Comparison of ENCODE assay signal across 35 cellular contexts in the genomic region with DNA sequence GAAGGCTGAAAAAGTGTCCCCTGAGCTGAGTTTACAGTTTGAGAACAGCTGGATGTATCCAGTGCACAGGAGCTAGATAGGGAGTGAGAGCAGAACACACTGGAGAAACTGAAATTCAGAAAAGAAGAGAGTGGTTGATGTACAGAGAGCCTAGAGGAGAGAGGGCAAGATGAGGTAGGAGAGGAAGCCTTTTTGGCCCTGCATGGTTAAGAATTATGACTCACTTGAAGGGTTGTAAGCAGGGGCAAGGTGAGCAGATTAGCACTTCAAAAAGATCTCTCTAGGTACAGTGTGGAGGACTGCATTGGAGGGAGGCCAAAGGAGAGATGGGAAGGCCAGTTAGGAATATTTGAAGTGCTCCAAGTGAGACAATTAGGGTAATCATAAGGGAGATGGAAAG. TPM values are rescaled to one million over a fixed set of nuclear protein-coding genes. Genes with fewer than 3 reads are reported as not detected.
"Had no signal": no experiment of that assay in that cellular context is flagged by ENCODE, and none has a peak within 500 bp of the region (broad histone marks: within the 10 kb centered on the region; RNA-seq: fewer than 3 reads in every experiment).

No MANE protein-coding gene starts in this region.

- H3K36me3 Mint-ChIP-seq: activated CD4-positive, alpha-beta memory T cell treated with anti-CD3 and anti-CD28 coated beads for 36 hours; activated CD8-positive, alpha-beta memory T cell treated with anti-CD3 and anti-CD28 coated beads, Interleukin-2, amount 10 ng/mL, durations not matched to agents 7 days and 5 days; activated naive CD4-positive, alpha-beta T cell treated with anti-CD3 and anti-CD28 coated beads, Interleukin-2, amount 50 U/mL, for 24 hours; activated naive CD8-positive, alpha-beta T cell treated with anti-CD3 and anti-CD28 coated beads for 36 hours had no signal

- DNase-seq: activated CD4-positive, alpha-beta memory T cell treated with anti-CD3 and anti-CD28 coated beads for 36 hours; activated CD4-positive, alpha-beta T cell treated with anti-CD3 and anti-CD28 coated beads for 36 hours; activated CD4-positive, alpha-beta T cell treated with anti-CD3 and anti-CD28 coated beads, Interleukin-2, amount 10 ng/mL, durations not matched to agents 24 days and 14 days; activated CD4-positive, CD25-positive, alpha-beta regulatory T cell; activated CD4-positive, CD25-positive, alpha-beta regulatory T cell treated with anti-CD3 and anti-CD28 coated beads, Interleukin-2, amount 50 U/mL, for 72 hours; activated CD8-positive, alpha-beta memory T cell treated with anti-CD3 and anti-CD28 coated beads, Interleukin-2, amount 10 ng/mL, durations not matched to agents 7 days and 5 days; activated CD8-positive, alpha-beta memory T cell treated with anti-CD3 and anti-CD28 coated beads, Interleukin-2, amount 50 U/mL, for 4 hours; activated CD8-positive, alpha-beta T cell treated with anti-CD3 and anti-CD28 coated beads, Interleukin-2, amount 10 ng/mL, durations not matched to agents 7 days and 5 days; activated effector memory CD4-positive, alpha-beta T cell treated with anti-CD3 and anti-CD28 coated beads, Interleukin-2, amount 50 U/mL, for 16 hours; activated naive CD4-positive, alpha-beta T cell treated with anti-CD3 and anti-CD28 coated beads for 36 hours; activated naive CD8-positive, alpha-beta T cell treated with anti-CD3 and anti-CD28 coated beads for 36 hours; activated naive CD8-positive, alpha-beta T cell treated with anti-CD3 and anti-CD28 coated beads, Interleukin-2, amount 50 U/mL, for 24 hours; activated T-cell treated with anti-CD3 and anti-CD28 coated beads, Interleukin-2, amount 50 U/mL, for 1 hour; activated T-cell treated with anti-CD3 and anti-CD28 coated beads, Interleukin-2, amount 50 U/mL, for 48 hours; adrenal gland; amygdala; aorta; body of pancreas; caudate nucleus; cortex of kidney; dermis blood vessel endothelial cell; effector CD4-positive, alpha-beta T cell; effector memory CD8-positive, alpha-beta T cell; erythroblast; foreskin melanocyte; head of caudate nucleus; T-helper 2 cell had no signal

- H3K9me3 ChIP-seq: adrenal gland, body of pancreas, esophagus muscularis mucosa, gastroesophageal sphincter had no signal

- H3K9me3 Mint-ChIP-seq: activated CD4-positive, alpha-beta memory T cell treated with anti-CD3 and anti-CD28 coated beads for 36 hours; activated CD4-positive, alpha-beta T cell treated with anti-CD3 and anti-CD28 coated beads, Interleukin-2, amount 10 ng/mL, durations not matched to agents 24 days and 14 days; activated naive CD4-positive, alpha-beta T cell treated with anti-CD3 and anti-CD28 coated beads for 36 hours; activated naive CD4-positive, alpha-beta T cell treated with anti-CD3 and anti-CD28 coated beads, Interleukin-2, amount 50 U/mL, for 24 hours; activated naive CD8-positive, alpha-beta T cell treated with anti-CD3 and anti-CD28 coated beads for 36 hours; activated naive CD8-positive, alpha-beta T cell treated with anti-CD3 and anti-CD28 coated beads, Interleukin-2, amount 50 U/mL, for 24 hours; activated T-helper 1 cell treated with anti-CD3 and anti-CD28 coated beads, Interleukin-12 subunit alpha, Interleukin-12 subunit beta, Interleukin-2, Interleukin-4 antibody, amounts not matched to agents 30 ng/mL and 10 ng/mL and 1 ng/mL, durations not matched to agents 14 hours and 24 hours and 36 hours; activated T-helper 2 cell treated with anti-CD3 and anti-CD28 coated beads, Interferon-gamma antibody, Interleukin-2, Interleukin-4, amounts not matched to agents 10 μg/mL and 5 μg/mL and 100 μg/mL, durations not matched to agents 14 hours and 24 hours and 36 hours; effector memory CD8-positive, alpha-beta T cell had no signal

- H3K27me3 ChIP-seq: adrenal gland, body of pancreas, esophagus muscularis mucosa, gastroesophageal sphincter had no signal

- H3K4me3 ChIP-seq: adrenal gland, body of pancreas, esophagus muscularis mucosa, gastroesophageal sphincter had no signal

- H3K36me3 ChIP-seq: adrenal gland, esophagus muscularis mucosa, gastroesophageal sphincter had no signal

- H3K4me1 Mint-ChIP-seq: activated CD4-positive, alpha-beta T cell treated with anti-CD3 and anti-CD28 coated beads for 36 hours; activated CD4-positive, alpha-beta T cell treated with anti-CD3 and anti-CD28 coated beads, Interleukin-2, amount 10 ng/mL, durations not matched to agents 24 days and 14 days; activated CD8-positive, alpha-beta memory T cell treated with anti-CD3 and anti-CD28 coated beads, Interleukin-2, amount 10 ng/mL, durations not matched to agents 7 days and 5 days; activated naive CD4-positive, alpha-beta T cell treated with anti-CD3 and anti-CD28 coated beads, Interleukin-2, amount 50 U/mL, for 24 hours; activated naive CD8-positive, alpha-beta T cell treated with anti-CD3 and anti-CD28 coated beads for 36 hours; activated naive CD8-positive, alpha-beta T cell treated with anti-CD3 and anti-CD28 coated beads, Interleukin-2, amount 50 U/mL, for 24 hours had no signal

- H3K27ac ChIP-seq: adrenal gland, body of pancreas, esophagus muscularis mucosa, gastroesophageal sphincter had no signal

- ATAC-seq: activated CD4-positive, alpha-beta T cell treated with anti-CD3 and anti-CD28 coated beads for 36 hours; activated CD8-positive, alpha-beta memory T cell treated with anti-CD3 and anti-CD28 coated beads, Interleukin-2, amount 10 ng/mL, durations not matched to agents 7 days and 5 days; activated CD8-positive, alpha-beta T cell treated with anti-CD3 and anti-CD28 coated beads, Interleukin-2, amount 10 ng/mL, durations not matched to agents 7 days and 5 days; activated naive CD8-positive, alpha-beta T cell treated with anti-CD3 and anti-CD28 coated beads, Interleukin-2, amount 50 U/mL, for 24 hours; body of pancreas; effector memory CD8-positive, alpha-beta T cell; gastroesophageal sphincter had no signal

- H3K27me3 Mint-ChIP-seq: activated CD4-positive, alpha-beta memory T cell treated with anti-CD3 and anti-CD28 coated beads for 36 hours; activated naive CD4-positive, alpha-beta T cell treated with anti-CD3 and anti-CD28 coated beads, Interleukin-2, amount 50 U/mL, for 24 hours; activated naive CD8-positive, alpha-beta T cell treated with anti-CD3 and anti-CD28 coated beads for 36 hours; effector memory CD8-positive, alpha-beta T cell had no signal

- H3K27ac Mint-ChIP-seq: activated CD4-positive, alpha-beta memory T cell treated with anti-CD3 and anti-CD28 coated beads for 36 hours; activated CD4-positive, alpha-beta T cell treated with anti-CD3 and anti-CD28 coated beads for 36 hours; activated CD4-positive, alpha-beta T cell treated with anti-CD3 and anti-CD28 coated beads, Interleukin-2, amount 10 ng/mL, durations not matched to agents 24 days and 14 days; activated CD8-positive, alpha-beta memory T cell treated with anti-CD3 and anti-CD28 coated beads, Interleukin-2, amount 10 ng/mL, durations not matched to agents 7 days and 5 days; activated CD8-positive, alpha-beta T cell treated with anti-CD3 and anti-CD28 coated beads, Interleukin-2, amount 10 ng/mL, durations not matched to agents 7 days and 5 days; activated naive CD4-positive, alpha-beta T cell treated with anti-CD3 and anti-CD28 coated beads for 36 hours; activated naive CD4-positive, alpha-beta T cell treated with anti-CD3 and anti-CD28 coated beads, Interleukin-2, amount 50 U/mL, for 24 hours; activated naive CD8-positive, alpha-beta T cell treated with anti-CD3 and anti-CD28 coated beads for 36 hours; activated naive CD8-positive, alpha-beta T cell treated with anti-CD3 and anti-CD28 coated beads, Interleukin-2, amount 50 U/mL, for 24 hours; activated T-helper 1 cell treated with anti-CD3 and anti-CD28 coated beads, Interleukin-12 subunit alpha, Interleukin-12 subunit beta, Interleukin-2, Interleukin-4 antibody, amounts not matched to agents 30 ng/mL and 10 ng/mL and 1 ng/mL, durations not matched to agents 14 hours and 24 hours and 36 hours; activated T-helper 2 cell treated with anti-CD3 and anti-CD28 coated beads, Interferon-gamma antibody, Interleukin-2, Interleukin-4, amounts not matched to agents 10 μg/mL and 5 μg/mL and 100 μg/mL, durations not matched to agents 14 hours and 24 hours and 36 hours; effector memory CD8-positive, alpha-beta T cell had no signal

- H3K4me1 ChIP-seq: adrenal gland, body of pancreas, esophagus muscularis mucosa, gastroesophageal sphincter had no signal

- H3K4me3 Mint-ChIP-seq: activated CD4-positive, alpha-beta memory T cell treated with anti-CD3 and anti-CD28 coated beads for 36 hours; activated CD4-positive, alpha-beta T cell treated with anti-CD3 and anti-CD28 coated beads for 36 hours; activated CD4-positive, alpha-beta T cell treated with anti-CD3 and anti-CD28 coated beads, Interleukin-2, amount 10 ng/mL, durations not matched to agents 24 days and 14 days; activated CD8-positive, alpha-beta memory T cell treated with anti-CD3 and anti-CD28 coated beads, Interleukin-2, amount 10 ng/mL, durations not matched to agents 7 days and 5 days; activated CD8-positive, alpha-beta T cell treated with anti-CD3 and anti-CD28 coated beads, Interleukin-2, amount 10 ng/mL, durations not matched to agents 7 days and 5 days; activated naive CD4-positive, alpha-beta T cell treated with anti-CD3 and anti-CD28 coated beads for 36 hours; activated naive CD4-positive, alpha-beta T cell treated with anti-CD3 and anti-CD28 coated beads, Interleukin-2, amount 50 U/mL, for 24 hours; activated naive CD8-positive, alpha-beta T cell treated with anti-CD3 and anti-CD28 coated beads for 36 hours; activated naive CD8-positive, alpha-beta T cell treated with anti-CD3 and anti-CD28 coated beads, Interleukin-2, amount 50 U/mL, for 24 hours; activated T-helper 1 cell treated with anti-CD3 and anti-CD28 coated beads, Interleukin-12 subunit alpha, Interleukin-12 subunit beta, Interleukin-2, Interleukin-4 antibody, amounts not matched to agents 30 ng/mL and 10 ng/mL and 1 ng/mL, durations not matched to agents 14 hours and 24 hours and 36 hours; effector memory CD8-positive, alpha-beta T cell had no signal

RNA-seq across cellular contexts. Expression of a gene that starts 28.2 kb away (rescaled TPM):
- total RNA-seq: activated CD4-positive, alpha-beta memory T cell treated with anti-CD3 and anti-CD28 coated beads for 36 hours; activated CD4-positive, alpha-beta T cell treated with anti-CD3 and anti-CD28 coated beads for 36 hours; activated CD4-positive, alpha-beta T cell treated with anti-CD3 and anti-CD28 coated beads, Interleukin-2, amount 10 ng/mL, durations not matched to agents 24 days and 14 days; activated CD8-positive, alpha-beta memory T cell treated with anti-CD3 and anti-CD28 coated beads for 36 hours; activated CD8-positive, alpha-beta memory T cell treated with anti-CD3 and anti-CD28 coated beads, Interleukin-2, amount 10 ng/mL, durations not matched to agents 7 days and 5 days; activated CD8-positive, alpha-beta T cell treated with anti-CD3 and anti-CD28 coated beads, Interleukin-2, amount 10 ng/mL, durations not matched to agents 7 days and 5 days; activated naive CD4-positive, alpha-beta T cell treated with anti-CD3 and anti-CD28 coated beads for 36 hours; activated naive CD8-positive, alpha-beta T cell treated with anti-CD3 and anti-CD28 coated beads for 36 hours; activated T-helper 1 cell treated with anti-CD3 and anti-CD28 coated beads, Interleukin-12 subunit alpha, Interleukin-12 subunit beta, Interleukin-2, Interleukin-4 antibody, amounts not matched to agents 30 ng/mL and 10 ng/mL and 1 ng/mL, durations not matched to agents 14 hours and 24 hours and 36 hours; activated T-helper 2 cell treated with anti-CD3 and anti-CD28 coated beads, Interferon-gamma antibody, Interleukin-2, Interleukin-4, amounts not matched to agents 10 μg/mL and 5 μg/mL and 100 μg/mL, durations not matched to agents 14 hours and 24 hours and 36 hours; adrenal gland; body of pancreas; dermis blood vessel endothelial cell; glomerular endothelial cell; T-helper 1 cell treated with Interleukin-12 subunit alpha and Interleukin-12 subunit beta and Interleukin-4 antibody, amounts not matched to agents 30 ng/mL and 1 ng/mL, for 36 hours had no signal
